In the genomic region with DNA sequence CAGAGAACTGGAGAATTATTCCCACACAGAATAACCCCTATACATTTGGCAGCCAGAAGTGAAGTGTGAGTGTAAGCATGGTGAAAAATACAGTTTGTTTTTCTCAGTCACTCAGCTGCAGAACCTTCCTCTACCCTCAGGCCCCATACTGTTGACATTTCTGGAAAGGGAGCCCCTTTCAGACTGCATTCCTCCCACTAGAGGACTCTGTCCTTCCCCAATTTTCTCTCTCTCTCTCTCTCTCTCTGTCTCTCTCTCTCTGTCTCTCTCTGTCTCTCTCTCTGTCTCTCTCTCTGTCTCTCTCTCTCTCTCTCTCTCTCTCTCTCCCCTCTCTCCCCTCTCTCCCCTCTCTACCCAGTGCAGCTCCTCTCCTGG, we compare ENCODE assay signal across 1 cellular context.
TF ChIP-seq lines count a peak whose summit lies in the region.

No MANE protein-coding gene starts in this region.

TF ChIP-seq in H1, 55 proteins besides CTCF, POLR2A, EP300 and RAD21 (continued from another document):
- TF ChIP-seq JUN (IDR thresholded peaks at IDR 0.05; ENCODE audit: low read depth, low read length): no peak
- no peak for TF ChIP-seq GABPA (IDR thresholded peaks at IDR 0.05; ENCODE audit: borderline replicate concordance, insufficient read depth, low read length)
- no peak for TF ChIP-seq TBP (IDR thresholded peaks at IDR 0.05; ENCODE audit: low read depth, low read length)
- no peak for TF ChIP-seq ASH2L (IDR thresholded peaks at IDR 0.05; ENCODE audit: low read length)
- no peak for TF ChIP-seq CTBP2 (IDR thresholded peaks at IDR 0.05; ENCODE audit: borderline replicate concordance, insufficient read depth, insufficient read length, low read length)
- no peak for TF ChIP-seq NRF1 (IDR thresholded peaks at IDR 0.05; ENCODE audit: low read depth, low read length)
- TF ChIP-seq HDAC2 (IDR thresholded peaks at IDR 0.05; ENCODE audit: borderline replicate concordance in 1 of 2, low read depth in 2 of 2, low read length in 2 of 2): no peak
- TF ChIP-seq RBBP5 (IDR thresholded peaks at IDR 0.05; ENCODE audit: borderline replicate concordance, low read depth, low read length): no peak
- no peak for TF ChIP-seq HDAC6 (IDR thresholded peaks at IDR 0.05; ENCODE audit: low read depth, low read length)
- TF ChIP-seq TCF12 (IDR thresholded peaks at IDR 0.05; ENCODE audit: low read depth, low read length): no peak
- TF ChIP-seq KDM1A (IDR thresholded peaks at IDR 0.05; ENCODE audit: borderline replicate concordance, low read length): no peak
- no peak for TF ChIP-seq CREB1 (IDR thresholded peaks at IDR 0.05)
- no peak for TF ChIP-seq CBX5 (IDR thresholded peaks at IDR 0.05; ENCODE audit: low read depth, low read length)
- TF ChIP-seq POU5F1 (IDR thresholded peaks at IDR 0.05; ENCODE audit: low read depth, low read length): no peak
- peak; percentile 89 for TF ChIP-seq JUND (IDR thresholded peaks at IDR 0.05; ENCODE audit: low read length)
- no peak for TF ChIP-seq RFX5 (IDR thresholded peaks at IDR 0.05; ENCODE audit: borderline replicate concordance, low read depth, low read length)
- TF ChIP-seq SP1 (IDR thresholded peaks at IDR 0.05; ENCODE audit: low read depth, low read length): peak; percentile 61
- peak; percentile 98 for TF ChIP-seq TEAD4 (IDR thresholded peaks at IDR 0.05; ENCODE audit: low read depth, low read length)
- TF ChIP-seq EGR1 (IDR thresholded peaks at IDR 0.05; ENCODE audit: borderline replicate concordance, low read depth, low read length): peak; percentile 38; the same call in 1 of the 2 replicates
- TF ChIP-seq BRCA1 (IDR thresholded peaks at IDR 0.05; ENCODE audit: low read depth, low read length): no peak
- TF ChIP-seq SRF (IDR thresholded peaks at IDR 0.05; ENCODE audit: low read depth, low read length): no peak
- no peak for TF ChIP-seq TAF1 (IDR thresholded peaks at IDR 0.05; ENCODE audit: low read depth, low read length)
- TF ChIP-seq, protein P1, sequence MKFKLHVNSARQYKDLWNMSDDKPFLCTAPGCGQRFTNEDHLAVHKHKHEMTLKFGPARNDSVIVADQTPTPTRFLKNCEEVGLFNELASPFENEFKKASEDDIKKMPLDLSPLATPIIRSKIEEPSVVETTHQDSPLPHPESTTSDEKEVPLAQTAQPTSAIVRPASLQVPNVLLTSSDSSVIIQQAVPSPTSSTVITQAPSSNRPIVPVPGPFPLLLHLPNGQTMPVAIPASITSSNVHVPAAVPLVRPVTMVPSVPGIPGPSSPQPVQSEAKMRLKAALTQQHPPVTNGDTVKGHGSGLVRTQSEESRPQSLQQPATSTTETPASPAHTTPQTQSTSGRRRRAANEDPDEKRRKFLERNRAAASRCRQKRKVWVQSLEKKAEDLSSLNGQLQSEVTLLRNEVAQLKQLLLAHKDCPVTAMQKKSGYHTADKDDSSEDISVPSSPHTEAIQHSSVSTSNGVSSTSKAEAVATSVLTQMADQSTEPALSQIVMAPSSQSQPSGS (IDR thresholded peaks at IDR 0.05; ENCODE audit: low read length): 0 out of 2 replicates have a peak, but pooled peaks have one; percentile 49
- TF ChIP-seq EZH2 (IDR thresholded peaks at IDR 0.05; ENCODE audit: low read depth, low read length, severe bottlenecking): no peak
TF ChIP-seq in H1: peak in this region for 5.
